In the genomic region with DNA sequence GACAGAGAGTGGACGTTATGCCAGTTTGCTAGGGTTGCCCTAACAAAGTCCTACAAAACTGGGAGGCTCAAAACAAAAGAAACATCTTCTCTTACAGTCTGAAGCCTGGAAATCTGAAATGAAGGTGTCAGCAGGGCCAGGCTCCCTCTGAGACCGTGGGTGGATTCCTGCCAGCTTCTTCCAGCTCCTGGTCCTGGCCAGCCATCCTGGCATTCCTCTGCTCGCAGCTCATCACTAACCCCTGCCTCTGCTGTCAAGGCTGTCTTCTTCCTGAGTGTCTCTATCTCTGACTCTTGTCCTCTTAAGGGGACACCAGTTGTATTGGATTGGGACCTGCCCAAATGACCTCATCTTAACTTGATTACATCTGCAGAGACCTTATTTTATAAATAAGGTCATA, we compare ENCODE assay signal across 22 cellular contexts.
A peak's percentile ranks its signal among the peaks of the same experiment; 100 is the strongest.
DNase-seq lines count a peak whose midpoint lies in the region; TF ChIP-seq lines count a peak whose summit lies in the region.
"Had no signal": no experiment of that assay in that cellular context is flagged by ENCODE, and none has a peak within 500 bp of the region (broad histone marks: within the 10 kb centered on the region; RNA-seq: fewer than 3 reads in every experiment).

No MANE protein-coding gene starts in this region.

- no peak for TF ChIP-seq EP300 in sigmoid colon (IDR thresholded peaks at IDR 0.05)

- H3K9me3 Mint-ChIP-seq in type B pancreatic cell: no peaks in the 10 kb centered on the region

- no peaks in the 10 kb centered on the region for H3K36me3 Mint-ChIP-seq in type B pancreatic cell

- no peak for TF ChIP-seq CTCF in type B pancreatic cell (conservative IDR thresholded peaks at IDR 0.05)
- TF ChIP-seq CTCF in lower leg skin (IDR thresholded peaks at IDR 0.05): no peak
- TF ChIP-seq CTCF in sigmoid colon (IDR thresholded peaks at IDR 0.05): no peak

- peak overlapping the region; percentile 44 for H3K4me3 Mint-ChIP-seq in type B pancreatic cell
- H3K4me3 Mint-ChIP-seq: B cell had no signal

- peak overlapping the region in 1 of 4 donors; percentile 93 for H3K27ac ChIP-seq in sigmoid colon
- H3K27ac ChIP-seq: C4-2B, Peyer's patch, SK-N-MC had no signal

- H3K4me3 ChIP-seq in lower leg skin (ENCODE audit: low read depth, poor library complexity, severe bottlenecking) (no peak overlapping the region), sigmoid colon (no peak overlapping the region)
- H3K4me3 ChIP-seq: GM12878, HAP-1, Peyer's patch, SK-N-MC had no signal

- H3K27me3 ChIP-seq in sigmoid colon: peaks cover 0 to 61% (median 12%) of the 10 kb centered on the region in 3 donors

- peaks cover 78% of the 10 kb centered on the region for H3K27me3 Mint-ChIP-seq in type B pancreatic cell

- no peaks in the 10 kb centered on the region for H3K9me3 ChIP-seq in sigmoid colon
- H3K9me3 ChIP-seq: HAP-1, Peyer's patch had no signal

- H3K4me1 Mint-ChIP-seq in type B pancreatic cell (ENCODE audit: unreplicated experiment): peaks cover 22% of the 10 kb centered on the region

- H3K4me1 ChIP-seq in sigmoid colon: peaks cover 0 to 56% (median 49%) of the 10 kb centered on the region in 4 donors

- intact Hi-C loops in lower leg skin (cut with DNase I; ENCODE audit: low total_unique reads): no loop called here
- intact Hi-C loops in sigmoid colon (cut with DNase I): no loop called here

- no peaks in the 10 kb centered on the region for H3K36me3 ChIP-seq in sigmoid colon
- H3K36me3 ChIP-seq: HAP-1, Peyer's patch had no signal

- WGBS in lower leg skin, 2 donors: 50 to 69% methylated on average over 3 of the region's 3 CpGs
- 63 to 75% methylated on average over 3 of the region's 3 CpGs for WGBS in sigmoid colon, 2 donors

- no peak overlapping the region for H3K27ac Mint-ChIP-seq in type B pancreatic cell
- H3K27ac Mint-ChIP-seq: B cell had no signal

- TF ChIP-seq POLR2A in lower leg skin (IDR thresholded peaks at IDR 0.05) (no peak), sigmoid colon (IDR thresholded peaks at IDR 0.05) (no peak)

- peak; percentile 53 for DNase-seq in EL
- DNase-seq in NCI-H226: peak; percentile 35
- DNase-seq in kidney tubule cell (ENCODE audit: low spot score): peak; percentile 41
- no peak for DNase-seq in type B pancreatic cell (ENCODE audit: extremely low spot score, unreplicated experiment)
- DNase-seq in lower leg skin (ENCODE audit: low spot score in 2 of 2): no peak
- no peak for DNase-seq in sigmoid colon
- no peak for DNase-seq in NOMO-1 (lab: John Stamatoyannopoulos, UW; ENCODE audit: unreplicated experiment in 2 of 2)
- DNase-seq: DMS153, GDM1, GOT3, KG1, MM.1S, NCI-H2029, NCI-H510A treated with DMSO at 0.1 percent for 48 hours, OCI-M1, Peyer's patch, SIG-M5 had no signal

Comparison
In these comparisons a context has a peak if more than half of its experiments do, and no peak if none do; other contexts are left out.
1. DNase-seq: peak in EL (single experiment), NCI-H226 (single experiment) and kidney tubule cell (single experiment); none in type B pancreatic cell (single experiment), lower leg skin (0 of 2), sigmoid colon (single experiment) and NOMO-1 (0 of 2).